In the genomic region with DNA sequence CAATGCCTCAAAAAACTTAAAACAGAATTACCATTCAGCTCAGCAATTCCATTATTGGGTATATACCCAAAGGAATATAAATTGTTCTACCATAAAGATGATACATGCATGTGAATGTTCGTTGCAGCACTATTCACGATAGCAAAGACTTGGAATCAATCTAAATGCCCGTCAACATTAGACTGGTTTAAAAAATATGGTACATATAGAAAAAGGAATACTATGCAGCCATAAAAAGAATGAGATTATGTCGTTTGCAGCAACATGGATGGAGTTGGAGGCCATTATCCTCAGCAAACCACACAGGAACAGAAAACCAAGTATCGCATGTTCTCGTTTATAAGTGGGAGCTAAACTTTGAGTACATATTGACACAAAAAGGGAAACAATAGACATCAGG, we compare ENCODE assay signal across 29 cellular contexts.
"Had no signal": no experiment of that assay in that cellular context is flagged by ENCODE, and none has a peak within 500 bp of the region (broad histone marks: within the 10 kb centered on the region; RNA-seq: fewer than 3 reads in every experiment).

No MANE protein-coding gene starts in this region.

- H3K36me3 ChIP-seq: neural progenitor cell, ovary, right lobe of liver, sigmoid colon, stomach, thoracic aorta, thyroid gland, tibial nerve, upper lobe of left lung, vagina had no signal

- H3K27me3 Mint-ChIP-seq: progenitor cell of endocrine pancreas; stimulated activated naive CD8-positive, alpha-beta T cell treated with anti-CD3 and anti-CD28 coated beads, Interleukin-15, Interleukin-2, amounts not matched to agents 100 ng/mL and 50 ng/mL, for 24 hours had no signal

- DNase-seq: natural killer cell; occipital lobe; ovary; posterior cingulate gyrus; psoas muscle; right cardiac atrium; right lobe of liver; sigmoid colon; small intestine; stimulated activated CD4-positive, alpha-beta T cell treated with anti-CD3 and anti-CD28 coated beads, Interleukin-15, amount 100 ng/mL, for 24 hours; stimulated activated CD4-positive, alpha-beta T cell treated with anti-CD3 and anti-CD28 coated beads, Interleukin-2, amount 100 ng/mL, for 24 hours; stimulated activated CD4-positive, alpha-beta T cell treated with anti-CD3 and anti-CD28 coated beads, Interleukin-2, amount 100 ng/mL, for 48 hours; stimulated activated CD4-positive, alpha-beta T cell treated with anti-CD3 and anti-CD28 coated beads, Interleukin-4, amount 100 ng/mL, for 24 hours; stimulated activated naive B cell treated with anti-CD40 and anti-IgM and Interleukin-4, amounts not matched to agents 10 μg/mL and 1 μg/mL and 100 μg/mL, for 72 hours; stimulated activated naive CD4-positive, alpha-beta T cell treated with Interleukin-2 at 50 U/mL for 16 hours; stomach; thyroid gland; trophoblast cell; upper lobe of left lung had no signal

- H3K4me1 ChIP-seq: neural progenitor cell, parathyroid adenoma, psoas muscle, right lobe of liver, sigmoid colon, stomach, thyroid gland, tibial nerve, upper lobe of left lung, vagina had no signal

- ATAC-seq: natural killer cell; psoas muscle; right cardiac atrium; right lobe of liver; stimulated activated effector memory CD8-positive, alpha-beta T cell treated with anti-CD3 and anti-CD28 coated beads, Interleukin-12 subunit alpha, Interleukin-12 subunit beta, amount 100 ng/mL, for 72 hours; stimulated activated naive B cell treated with anti-CD40 and anti-IgM and Interleukin-4, amounts not matched to agents 10 μg/mL and 1 μg/mL and 100 μg/mL, for 72 hours had no signal

- H3K9me3 ChIP-seq: ovary, psoas muscle, right lobe of liver, sigmoid colon, stomach, thoracic aorta, thyroid gland, tibial nerve, upper lobe of left lung, vagina had no signal

- H3K9ac ChIP-seq: neural progenitor cell, parathyroid adenoma had no signal

- H3K27me3 ChIP-seq: neural progenitor cell, ovary, right lobe of liver, sigmoid colon, stomach, thyroid gland, tibial nerve, upper lobe of left lung, vagina had no signal

- H3K4me1 Mint-ChIP-seq: natural killer cell; nephron; neural progenitor cell; stimulated activated effector memory CD8-positive, alpha-beta T cell treated with anti-CD3 and anti-CD28 coated beads, Interleukin-12 subunit alpha, Interleukin-12 subunit beta, amount 100 ng/mL, for 72 hours; stimulated activated naive B cell treated with anti-CD40 and anti-IgM and Interleukin-4, amounts not matched to agents 10 μg/mL and 1 μg/mL and 100 μg/mL, for 72 hours had no signal

- H3K4me3 ChIP-seq: neural progenitor cell, ovary, psoas muscle, right lobe of liver, sigmoid colon, stomach, thoracic aorta, thyroid gland, tibial nerve, upper lobe of left lung, vagina had no signal

- H3K27ac Mint-ChIP-seq: natural killer cell; nephron; neural progenitor cell; progenitor cell of endocrine pancreas; stimulated activated effector memory CD8-positive, alpha-beta T cell treated with anti-CD3 and anti-CD28 coated beads, Interleukin-12 subunit alpha, Interleukin-12 subunit beta, amount 100 ng/mL, for 72 hours; stimulated activated naive B cell treated with anti-CD40 and anti-IgM and Interleukin-4, amounts not matched to agents 10 μg/mL and 1 μg/mL and 100 μg/mL, for 72 hours; stimulated activated naive CD8-positive, alpha-beta T cell treated with anti-CD3 and anti-CD28 coated beads, Interleukin-15, Interleukin-2, amounts not matched to agents 100 ng/mL and 50 ng/mL, for 24 hours had no signal

- H3K9me3 Mint-ChIP-seq: natural killer cell; stimulated activated effector memory CD8-positive, alpha-beta T cell treated with anti-CD3 and anti-CD28 coated beads, Interleukin-12 subunit alpha, Interleukin-12 subunit beta, amount 100 ng/mL, for 72 hours had no signal

- H3K4me3 Mint-ChIP-seq: natural killer cell; nephron; neural progenitor cell; stimulated activated effector memory CD8-positive, alpha-beta T cell treated with anti-CD3 and anti-CD28 coated beads, Interleukin-12 subunit alpha, Interleukin-12 subunit beta, amount 100 ng/mL, for 72 hours; stimulated activated naive B cell treated with anti-CD40 and anti-IgM and Interleukin-4, amounts not matched to agents 10 μg/mL and 1 μg/mL and 100 μg/mL, for 72 hours; stimulated activated naive CD8-positive, alpha-beta T cell treated with anti-CD3 and anti-CD28 coated beads, Interleukin-15, Interleukin-2, amounts not matched to agents 100 ng/mL and 50 ng/mL, for 24 hours had no signal

- FAIRE-seq: small intestine, urothelium cell line had no signal

- H3K36me3 Mint-ChIP-seq: natural killer cell; neural progenitor cell; stimulated activated effector memory CD8-positive, alpha-beta T cell treated with anti-CD3 and anti-CD28 coated beads, Interleukin-12 subunit alpha, Interleukin-12 subunit beta, amount 100 ng/mL, for 72 hours; stimulated activated naive B cell treated with anti-CD40 and anti-IgM and Interleukin-4, amounts not matched to agents 10 μg/mL and 1 μg/mL and 100 μg/mL, for 72 hours had no signal

- H3K79me2 ChIP-seq: parathyroid adenoma had no signal

- H2AFZ ChIP-seq: neural progenitor cell, parathyroid adenoma had no signal

- H3K27ac ChIP-seq: neural progenitor cell, ovary, parathyroid adenoma, psoas muscle, right lobe of liver, sigmoid colon, stomach, thoracic aorta, thyroid gland, tibial nerve, upper lobe of left lung, vagina had no signal

- H3K4me2 ChIP-seq: neural progenitor cell had no signal
